Comparison of ENCODE assay signal across 1 cellular context in the genomic region with DNA sequence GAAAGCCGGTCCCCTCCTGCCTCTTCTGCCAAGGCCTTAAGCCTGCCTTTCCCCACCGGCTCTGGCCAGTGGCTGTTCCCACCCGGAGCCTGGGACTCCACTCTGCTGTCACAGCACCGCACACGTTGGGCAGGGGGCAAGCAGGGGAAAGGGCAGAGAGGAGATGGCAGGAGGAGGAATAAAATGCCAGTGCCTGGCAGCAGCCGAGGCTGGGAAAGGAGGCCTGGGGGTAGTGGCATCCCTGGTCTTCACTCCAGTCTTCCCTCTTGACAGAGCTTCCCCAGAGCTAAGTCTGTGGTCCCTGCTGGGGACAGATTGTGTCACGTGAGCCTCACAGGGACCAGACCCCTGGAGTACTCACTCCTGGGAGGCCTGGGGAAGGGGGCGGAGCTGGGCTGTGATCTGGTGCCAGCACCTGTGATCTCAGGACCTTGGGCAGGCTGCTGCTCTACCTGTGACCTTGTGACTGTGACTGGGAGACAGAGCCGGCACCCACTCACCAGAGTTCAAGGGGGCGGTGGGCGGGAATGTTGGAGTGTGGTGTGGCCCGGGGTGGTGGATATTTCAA.
TF ChIP-seq lines count a peak whose summit lies in the region.

No MANE protein-coding gene starts in this region.

TF ChIP-seq in HepG2, 621 proteins besides CTCF, POLR2A, EP300 and RAD21 (continued from another document and continues in another):
- TF ChIP-seq LRRFIP1 (CRISPR knock-in tag; conservative IDR thresholded peaks at IDR 0.05) (no peak), ZNF224 (CRISPR knock-in tag; IDR thresholded peaks at IDR 0.05) (no peak), FOXA3 (CRISPR knock-in tag; IDR thresholded peaks at IDR 0.05) (peak; percentile 80), NCOR1 (IDR thresholded peaks at IDR 0.05; ENCODE audit: borderline replicate concordance, low read length) (peak; percentile 87; the same call in 1 of the 2 replicates), MXD1 (CRISPR knock-in tag; IDR thresholded peaks at IDR 0.05) (no peak; the same call in 1 of the 2 replicates), CBFB (CRISPR knock-in tag; IDR thresholded peaks at IDR 0.05) (no peak), SETDB1 (CRISPR knock-in tag; IDR thresholded peaks at IDR 0.05; ENCODE audit: borderline replicate concordance) (no peak), ZNF205 (CRISPR knock-in tag; IDR thresholded peaks at IDR 0.05) (no peak), ZMAT5 (CRISPR knock-in tag; IDR thresholded peaks at IDR 0.05; ENCODE audit: borderline replicate concordance, low read depth) (no peak), FOXP1 (IDR thresholded peaks at IDR 0.05) (no peak), FOXP1 (CRISPR knock-in tag; IDR thresholded peaks at IDR 0.05) (peak; percentile 61; the same call in 1 of the 2 replicates), NKX3-1 (CRISPR knock-in tag; IDR thresholded peaks at IDR 0.05) (peak; percentile 64; the same call in 1 of the 2 replicates), NRL (CRISPR knock-in tag; IDR thresholded peaks at IDR 0.05; ENCODE audit: borderline replicate concordance) (peak; percentile 86), BRD4 (CRISPR knock-in tag; IDR thresholded peaks at IDR 0.05) (no peak; the same call in 1 of the 2 replicates), ETV5 (CRISPR knock-in tag; IDR thresholded peaks at IDR 0.05; ENCODE audit: borderline replicate concordance) (peak; percentile 54; the same call in 1 of the 2 replicates), TARDBP (CRISPR knock-in tag; IDR thresholded peaks at IDR 0.05) (peak; percentile 76; the same call in 1 of the 2 replicates), ZNF234 (CRISPR knock-in tag; conservative IDR thresholded peaks at IDR 0.05) (peak; percentile 65; the same call in 1 of the 2 replicates), PPARG (CRISPR knock-in tag; conservative IDR thresholded peaks at IDR 0.05) (peak; percentile 83), STAT5B (CRISPR knock-in tag; IDR thresholded peaks at IDR 0.05) (no peak), NPAS2 (CRISPR knock-in tag; IDR thresholded peaks at IDR 0.05; ENCODE audit: borderline replicate concordance) (no peak), POLR2AphosphoS5 (IDR thresholded peaks at IDR 0.05; ENCODE audit: low read depth, low read length) (peak; percentile 85), ZGPAT (CRISPR knock-in tag; IDR thresholded peaks at IDR 0.05) (peak; percentile 56; the same call in 1 of the 2 replicates), ZNF350 (CRISPR knock-in tag; IDR thresholded peaks at IDR 0.05; ENCODE audit: borderline replicate concordance, low read depth) (peak; percentile 60; the same call in 1 of the 2 replicates), PITX1 (CRISPR knock-in tag; IDR thresholded peaks at IDR 0.05) (peak; percentile 93), PRMT3 (CRISPR knock-in tag; IDR thresholded peaks at IDR 0.05; ENCODE audit: borderline replicate concordance, low read depth) (no peak), NR3C1 (CRISPR knock-in tag; IDR thresholded peaks at IDR 0.05) (no peak), TBX2 (CRISPR knock-in tag; IDR thresholded peaks at IDR 0.05; ENCODE audit: borderline replicate concordance) (peak; percentile 93), RAD51 (IDR thresholded peaks at IDR 0.05; ENCODE audit: borderline replicate concordance) (peak; percentile 83), MXI1 (IDR thresholded peaks at IDR 0.05; ENCODE audit: borderline replicate concordance, low read depth, low read length) (peak; percentile 14; the same call in 1 of the 3 replicates), SP4 (CRISPR knock-in tag; IDR thresholded peaks at IDR 0.05) (peak; percentile 41; the same call in 1 of the 2 replicates), GATAD2A (CRISPR knock-in tag; IDR thresholded peaks at IDR 0.05) (peak; percentile 88), SAP130 (CRISPR knock-in tag; IDR thresholded peaks at IDR 0.05; ENCODE audit: low read depth) (peak; percentile 96), HOXD1 (CRISPR knock-in tag; IDR thresholded peaks at IDR 0.05) (peak; percentile 86; the same call in 1 of the 2 replicates), KLF16 (CRISPR knock-in tag; IDR thresholded peaks at IDR 0.05) (0 out of 4 replicates have a peak, but pooled peaks of 1 of the 2 experiments have one; percentile 24), MED8 (CRISPR knock-in tag; IDR thresholded peaks at IDR 0.05; ENCODE audit: insufficient replicate concordance) (peak; percentile 79), NCOA2 (CRISPR knock-in tag; IDR thresholded peaks at IDR 0.05) (peak; percentile 87), ZNF143 (CRISPR knock-in tag; IDR thresholded peaks at IDR 0.05) (peak; percentile 73; the same call in 1 of the 2 replicates), ZNF446 (CRISPR knock-in tag; IDR thresholded peaks at IDR 0.05) (no peak), PHF21A (CRISPR knock-in tag; IDR thresholded peaks at IDR 0.05) (peak; percentile 88), HNRNPL (IDR thresholded peaks at IDR 0.05; ENCODE audit: low read depth, low read length) (peak; percentile 97), ZNF3 (CRISPR knock-in tag; IDR thresholded peaks at IDR 0.05) (no peak), MTA1 (CRISPR knock-in tag; IDR thresholded peaks at IDR 0.05; ENCODE audit: borderline replicate concordance) (peak; percentile 95), ZNF564 (CRISPR knock-in tag; IDR thresholded peaks at IDR 0.05) (peak; percentile 58; the same call in 1 of the 2 replicates), ZNF747 (CRISPR knock-in tag; IDR thresholded peaks at IDR 0.05; ENCODE audit: borderline replicate concordance) (peak; percentile 24; the same call in 1 of the 2 replicates)
- TF ChIP-seq, protein P1, sequence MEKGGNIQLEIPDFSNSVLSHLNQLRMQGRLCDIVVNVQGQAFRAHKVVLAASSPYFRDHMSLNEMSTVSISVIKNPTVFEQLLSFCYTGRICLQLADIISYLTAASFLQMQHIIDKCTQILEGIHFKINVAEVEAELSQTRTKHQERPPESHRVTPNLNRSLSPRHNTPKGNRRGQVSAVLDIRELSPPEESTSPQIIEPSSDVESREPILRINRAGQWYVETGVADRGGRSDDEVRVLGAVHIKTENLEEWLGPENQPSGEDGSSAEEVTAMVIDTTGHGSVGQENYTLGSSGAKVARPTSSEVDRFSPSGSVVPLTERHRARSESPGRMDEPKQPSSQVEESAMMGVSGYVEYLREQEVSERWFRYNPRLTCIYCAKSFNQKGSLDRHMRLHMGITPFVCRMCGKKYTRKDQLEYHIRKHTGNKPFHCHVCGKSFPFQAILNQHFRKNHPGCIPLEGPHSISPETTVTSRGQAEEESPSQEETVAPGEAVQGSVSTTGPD (CRISPR knock-in tag; IDR thresholded peaks at IDR 0.05) = peak; percentile 92
- TF ChIP-seq, protein P2, sequence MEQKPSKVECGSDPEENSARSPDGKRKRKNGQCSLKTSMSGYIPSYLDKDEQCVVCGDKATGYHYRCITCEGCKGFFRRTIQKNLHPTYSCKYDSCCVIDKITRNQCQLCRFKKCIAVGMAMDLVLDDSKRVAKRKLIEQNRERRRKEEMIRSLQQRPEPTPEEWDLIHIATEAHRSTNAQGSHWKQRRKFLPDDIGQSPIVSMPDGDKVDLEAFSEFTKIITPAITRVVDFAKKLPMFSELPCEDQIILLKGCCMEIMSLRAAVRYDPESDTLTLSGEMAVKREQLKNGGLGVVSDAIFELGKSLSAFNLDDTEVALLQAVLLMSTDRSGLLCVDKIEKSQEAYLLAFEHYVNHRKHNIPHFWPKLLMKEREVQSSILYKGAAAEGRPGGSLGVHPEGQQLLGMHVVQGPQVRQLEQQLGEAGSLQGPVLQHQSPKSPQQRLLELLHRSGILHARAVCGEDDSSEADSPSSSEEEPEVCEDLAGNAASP (CRISPR knock-in tag; IDR thresholded peaks at IDR 0.05; ENCODE audit: borderline replicate concordance) = peak; percentile 80
- TF ChIP-seq, protein P3, sequence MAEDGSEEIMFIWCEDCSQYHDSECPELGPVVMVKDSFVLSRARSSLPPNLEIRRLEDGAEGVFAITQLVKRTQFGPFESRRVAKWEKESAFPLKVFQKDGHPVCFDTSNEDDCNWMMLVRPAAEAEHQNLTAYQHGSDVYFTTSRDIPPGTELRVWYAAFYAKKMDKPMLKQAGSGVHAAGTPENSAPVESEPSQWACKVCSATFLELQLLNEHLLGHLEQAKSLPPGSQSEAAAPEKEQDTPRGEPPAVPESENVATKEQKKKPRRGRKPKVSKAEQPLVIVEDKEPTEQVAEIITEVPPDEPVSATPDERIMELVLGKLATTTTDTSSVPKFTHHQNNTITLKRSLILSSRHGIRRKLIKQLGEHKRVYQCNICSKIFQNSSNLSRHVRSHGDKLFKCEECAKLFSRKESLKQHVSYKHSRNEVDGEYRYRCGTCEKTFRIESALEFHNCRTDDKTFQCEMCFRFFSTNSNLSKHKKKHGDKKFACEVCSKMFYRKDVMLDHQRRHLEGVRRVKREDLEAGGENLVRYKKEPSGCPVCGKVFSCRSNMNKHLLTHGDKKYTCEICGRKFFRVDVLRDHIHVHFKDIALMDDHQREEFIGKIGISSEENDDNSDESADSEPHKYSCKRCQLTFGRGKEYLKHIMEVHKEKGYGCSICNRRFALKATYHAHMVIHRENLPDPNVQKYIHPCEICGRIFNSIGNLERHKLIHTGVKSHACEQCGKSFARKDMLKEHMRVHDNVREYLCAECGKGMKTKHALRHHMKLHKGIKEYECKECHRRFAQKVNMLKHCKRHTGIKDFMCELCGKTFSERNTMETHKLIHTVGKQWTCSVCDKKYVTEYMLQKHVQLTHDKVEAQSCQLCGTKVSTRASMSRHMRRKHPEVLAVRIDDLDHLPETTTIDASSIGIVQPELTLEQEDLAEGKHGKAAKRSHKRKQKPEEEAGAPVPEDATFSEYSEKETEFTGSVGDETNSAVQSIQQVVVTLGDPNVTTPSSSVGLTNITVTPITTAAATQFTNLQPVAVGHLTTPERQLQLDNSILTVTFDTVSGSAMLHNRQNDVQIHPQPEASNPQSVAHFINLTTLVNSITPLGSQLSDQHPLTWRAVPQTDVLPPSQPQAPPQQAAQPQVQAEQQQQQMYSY (CRISPR knock-in tag; IDR thresholded peaks at IDR 0.05) = no peak
- TF ChIP-seq, protein P4, sequence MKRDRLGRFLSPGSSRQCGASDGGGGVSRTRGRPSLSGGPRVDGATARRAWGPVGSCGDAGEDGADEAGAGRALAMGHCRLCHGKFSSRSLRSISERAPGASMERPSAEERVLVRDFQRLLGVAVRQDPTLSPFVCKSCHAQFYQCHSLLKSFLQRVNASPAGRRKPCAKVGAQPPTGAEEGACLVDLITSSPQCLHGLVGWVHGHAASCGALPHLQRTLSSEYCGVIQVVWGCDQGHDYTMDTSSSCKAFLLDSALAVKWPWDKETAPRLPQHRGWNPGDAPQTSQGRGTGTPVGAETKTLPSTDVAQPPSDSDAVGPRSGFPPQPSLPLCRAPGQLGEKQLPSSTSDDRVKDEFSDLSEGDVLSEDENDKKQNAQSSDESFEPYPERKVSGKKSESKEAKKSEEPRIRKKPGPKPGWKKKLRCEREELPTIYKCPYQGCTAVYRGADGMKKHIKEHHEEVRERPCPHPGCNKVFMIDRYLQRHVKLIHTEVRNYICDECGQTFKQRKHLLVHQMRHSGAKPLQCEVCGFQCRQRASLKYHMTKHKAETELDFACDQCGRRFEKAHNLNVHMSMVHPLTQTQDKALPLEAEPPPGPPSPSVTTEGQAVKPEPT (CRISPR knock-in tag; IDR thresholded peaks at IDR 0.05; ENCODE audit: low read depth) = 0 out of 2 replicates have a peak, but pooled peaks have one; percentile 43
- TF ChIP-seq, protein P5, sequence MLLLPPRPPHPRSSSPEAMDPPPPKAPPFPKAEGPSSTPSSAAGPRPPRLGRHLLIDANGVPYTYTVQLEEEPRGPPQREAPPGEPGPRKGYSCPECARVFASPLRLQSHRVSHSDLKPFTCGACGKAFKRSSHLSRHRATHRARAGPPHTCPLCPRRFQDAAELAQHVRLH (CRISPR knock-in tag; IDR thresholded peaks at IDR 0.05; ENCODE audit: borderline replicate concordance, low read depth) = no peak
- TF ChIP-seq, protein P6, sequence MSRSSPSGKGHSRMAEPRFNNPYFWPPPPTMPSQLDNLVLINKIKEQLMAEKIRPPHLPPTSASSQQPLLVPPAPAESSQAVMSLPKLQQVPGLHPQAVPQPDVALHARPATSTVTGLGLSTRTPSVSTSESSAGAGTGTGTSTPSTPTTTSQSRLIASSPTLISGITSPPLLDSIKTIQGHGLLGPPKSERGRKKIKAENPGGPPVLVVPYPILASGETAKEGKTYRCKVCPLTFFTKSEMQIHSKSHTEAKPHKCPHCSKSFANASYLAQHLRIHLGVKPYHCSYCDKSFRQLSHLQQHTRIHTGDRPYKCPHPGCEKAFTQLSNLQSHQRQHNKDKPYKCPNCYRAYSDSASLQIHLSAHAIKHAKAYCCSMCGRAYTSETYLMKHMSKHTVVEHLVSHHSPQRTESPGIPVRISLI (CRISPR knock-in tag; IDR thresholded peaks at IDR 0.05; ENCODE audit: borderline replicate concordance) = peak; percentile 74; the same call in 1 of the 2 replicates
